8 cellular contexts compared by ENCODE assay signal in genomic region chr19:13748169-13748884, GRCh38. TPM values are rescaled to one million over a fixed set of nuclear protein-coding genes. Genes with fewer than 3 reads are reported as not detected.
DNase-seq lines count a peak whose midpoint lies in the region; ATAC-seq and TF ChIP-seq lines count a peak whose summit lies in the region.

No MANE protein-coding gene starts in this region.

- peaks cover 41% of the 10 kb centered on the region for H3K36me3 Mint-ChIP-seq in activated T-cell treated with anti-CD3 and anti-CD28 coated beads, Interleukin-2, amount 50 U/mL, for 24 hours (ENCODE audit: low read depth)

- no peak for DNase-seq in activated T-cell treated with anti-CD3 and anti-CD28 coated beads, Interleukin-2, amount 50 U/mL, for 24 hours
- DNase-seq in activated T-cell treated with anti-CD3 and anti-CD28 coated beads, Interleukin-2, amount 50 U/mL, for 1 hour = no peak
- DNase-seq in NCI-H774 (lab: John Stamatoyannopoulos, UW) (peak; percentile 9), breast epithelium (ENCODE audit: low spot score in 2 of 2) (no peak), lower lobe of right lung (no peak), tibial nerve (ENCODE audit: low spot score in 2 of 2) (no peak), posterior vena cava (ENCODE audit: low spot score) (no peak)

- TF ChIP-seq POLR2A in breast epithelium (IDR thresholded peaks at IDR 0.05) = no peak
- TF ChIP-seq POLR2A in tibial nerve (IDR thresholded peaks at IDR 0.05) = no peak

- 1% methylated on average over 25 of the region's 25 CpGs for WGBS in tibial nerve, 2 donors

- H3K36me3 ChIP-seq in breast epithelium (no peaks in the 10 kb centered on the region), lower lobe of right lung (peaks cover 23% of the 10 kb centered on the region), tibial nerve (peaks cover 0 to 26% (median 0%) of the 10 kb centered on the region in 3 donors)

- no peak for TF ChIP-seq CTCF in breast epithelium (IDR thresholded peaks at IDR 0.05)
- TF ChIP-seq CTCF in lower lobe of right lung (IDR thresholded peaks at IDR 0.05) = no peak
- TF ChIP-seq CTCF in tibial nerve (IDR thresholded peaks at IDR 0.05) = no peak

- intact Hi-C loops in breast epithelium (cut with DNase I; ENCODE audit: low total_unique reads) (no loop called here), lower lobe of right lung (cut with DNase I) (no loop called here), posterior vena cava (cut with DNase I) (no loop called here)

- H3K27ac ChIP-seq in breast epithelium (peak overlapping the region; percentile 93 to 96), lower lobe of right lung (peak overlapping the region; percentile 90), tibial nerve (peak overlapping the region; percentile 85 to 96 (median 94))

- no peak for TF ChIP-seq EP300 in tibial nerve (IDR thresholded peaks at IDR 0.05)

- H3K4me1 ChIP-seq in breast epithelium = peaks cover 0 to 10% of the 10 kb centered on the region in 2 donors
- H3K4me1 ChIP-seq in lower lobe of right lung = peaks cover 10% of the 10 kb centered on the region
- H3K4me1 ChIP-seq in tibial nerve = peaks cover 0 to 32% (median 9%) of the 10 kb centered on the region in 4 donors

- peak in 1 of 2 donors; percentile 21 for ATAC-seq in lower lobe of right lung
- ATAC-seq in HG02588 (IDR thresholded peaks at IDR 0.05; ENCODE audit: unreplicated experiment) = no peak

- H3K27me3 ChIP-seq in breast epithelium (no peaks in the 10 kb centered on the region), lower lobe of right lung (ENCODE audit: low read depth) (no peaks in the 10 kb centered on the region), tibial nerve (no peaks in the 10 kb centered on the region)

- H3K27me3 Mint-ChIP-seq in activated T-cell treated with anti-CD3 and anti-CD28 coated beads, Interleukin-2, amount 50 U/mL, for 24 hours = no peaks in the 10 kb centered on the region

- H3K4me1 Mint-ChIP-seq in activated T-cell treated with anti-CD3 and anti-CD28 coated beads, Interleukin-2, amount 50 U/mL, for 24 hours (ENCODE audit: low read depth) = peaks cover 29% of the 10 kb centered on the region

- peak overlapping the region; percentile 94 for H3K27ac Mint-ChIP-seq in activated T-cell treated with anti-CD3 and anti-CD28 coated beads, Interleukin-2, amount 50 U/mL, for 24 hours

- H3K4me3 ChIP-seq in breast epithelium (peak overlapping the region; percentile 74 to 85 (median 74)), lower lobe of right lung (peak overlapping the region; percentile 73), tibial nerve (peak overlapping the region; percentile 70 to 97 (median 82))

- H3K9me3 ChIP-seq in breast epithelium = no peaks in the 10 kb centered on the region
- H3K9me3 ChIP-seq in lower lobe of right lung = no peaks in the 10 kb centered on the region
- peaks cover 0 to 4% (median 0%) of the 10 kb centered on the region in 4 donors for H3K9me3 ChIP-seq in tibial nerve

- no peaks in the 10 kb centered on the region for H3K9me3 Mint-ChIP-seq in activated T-cell treated with anti-CD3 and anti-CD28 coated beads, Interleukin-2, amount 50 U/mL, for 24 hours

- H3K4me3 Mint-ChIP-seq in activated T-cell treated with anti-CD3 and anti-CD28 coated beads, Interleukin-2, amount 50 U/mL, for 24 hours = peak overlapping the region; percentile 94

RNA-seq across cellular contexts. Expression of gene MRI1, which starts 16.0 kb away (rescaled TPM):
- 10 to 100 TPM; 45.9 to 72.4 (median 71.4) TPM for total RNA-seq in breast epithelium
- total RNA-seq in lower lobe of right lung = 30.4 TPM
- total RNA-seq in tibial nerve = 100 to 1,000 TPM in 2 of 4 donors, 10 to 100 TPM in 2; 52.4 to 167 (median 94.4) TPM
- total RNA-seq in posterior vena cava = 10 to 100 TPM; 19.6 to 21.3 TPM

RNA-seq across cellular contexts. Expression of gene C19orf53, which starts 25.9 kb away (rescaled TPM):
- total RNA-seq in breast epithelium = 100 to 1,000 TPM; 134 to 175 (median 137) TPM
- 68.0 TPM for total RNA-seq in lower lobe of right lung
- total RNA-seq in tibial nerve = 100 to 1,000 TPM; 187 to 290 (median 235) TPM
- total RNA-seq in posterior vena cava = 10 to 100 TPM; 54.8 to 63.4 TPM

RNA-seq across cellular contexts. Expression of gene ZSWIM4, which starts 46.9 kb away (rescaled TPM):
- total RNA-seq in breast epithelium (1 to 10 TPM; 1.1 to 8.5 (median 6.9) TPM), lower lobe of right lung (7.4 TPM), tibial nerve (10 to 100 TPM in 1 of 4 donors, 1 to 10 TPM in 3; 2.8 to 19.8 (median 4.0) TPM), posterior vena cava (1 to 10 TPM; 2.5 to 7.8 TPM)
